Comparison of ENCODE assay signal across 24 cellular contexts in genomic region chr18:1408331-1408835, GRCh38.
DNase-seq lines count a peak whose midpoint lies in the region; ATAC-seq and TF ChIP-seq lines count a peak whose summit lies in the region.
"Had no signal": no experiment of that assay in that cellular context is flagged by ENCODE, and none has a peak within 500 bp of the region (broad histone marks: within the 10 kb centered on the region; RNA-seq: fewer than 3 reads in every experiment).

No MANE protein-coding gene starts in this region.

- no peaks in the 10 kb centered on the region for H3K36me3 Mint-ChIP-seq in nephron progenitor cell (ENCODE audit: low read depth)
- no peaks in the 10 kb centered on the region for H3K36me3 Mint-ChIP-seq in Caco-2 (ENCODE audit: insufficient read depth, unreplicated experiment)
- H3K36me3 Mint-ChIP-seq in GM23338 (ENCODE audit: low read depth), result no peaks in the 10 kb centered on the region
- H3K36me3 Mint-ChIP-seq: activated naive CD4-positive, alpha-beta T cell treated with anti-CD3 and anti-CD28 coated beads, Interleukin-2, amount 10 ng/mL, durations not matched to agents 7 days and 5 days; immature natural killer cell; memory B cell; WTC11 had no signal

- no peak for TF ChIP-seq CTCF in nephron progenitor cell (IDR thresholded peaks at IDR 0.05)
- no peak for TF ChIP-seq CTCF in Caco-2 (IDR thresholded peaks at IDR 0.05; ENCODE audit: insufficient read depth in 1 of 2, low read depth in 1 of 2, low read length in 1 of 2, severe bottlenecking in 1 of 2, unreplicated experiment in 1 of 2)
- no peak for TF ChIP-seq CTCF in GM23338 (conservative IDR thresholded peaks at IDR 0.05; ENCODE audit: low read depth in 2 of 2)

- H3K27me3 Mint-ChIP-seq in nephron progenitor cell (ENCODE audit: low read depth, poor library complexity) (no peaks in the 10 kb centered on the region), Caco-2 (ENCODE audit: insufficient read depth, unreplicated experiment) (peaks cover 6% of the 10 kb centered on the region), GM23338 (ENCODE audit: insufficient read depth, low read depth, poor library complexity) (no peaks in the 10 kb centered on the region)
- H3K27me3 Mint-ChIP-seq: activated naive CD4-positive, alpha-beta T cell treated with anti-CD3 and anti-CD28 coated beads, Interleukin-2, amount 10 ng/mL, durations not matched to agents 7 days and 5 days; memory B cell had no signal

- H2AFZ ChIP-seq in GM23338, result no peak overlapping the region

- no peaks in the 10 kb centered on the region for H3K79me2 ChIP-seq in GM23338 (replicated peaks; ENCODE audit: insufficient read depth)

- peak; percentile 53 for DNase-seq in COR-L47 (lab: John Stamatoyannopoulos, UW)
- peak; percentile 69 for DNase-seq in DMS53 (lab: John Stamatoyannopoulos, UW)
- peak; percentile 53 to 90 for DNase-seq in NCI-H446 (lab: John Stamatoyannopoulos, UW)
- DNase-seq in SK-MEL-5 (ENCODE audit: low read depth, low spot score), result peak; percentile 33
- no peak for DNase-seq in nephron progenitor cell
- DNase-seq in NCI-H1436 treated with DMSO at 0.1 percent for 48 hours (lab: John Stamatoyannopoulos, UW), result no peak
- no peak for DNase-seq in Caco-2
- no peak for DNase-seq in GM23338 (ENCODE audit: low spot score)
- DNase-seq: activated naive CD4-positive, alpha-beta T cell treated with anti-CD3 and anti-CD28 coated beads, Interleukin-2, amount 10 ng/mL, durations not matched to agents 7 days and 5 days; amygdala; colonic mucosa; effector memory CD4-positive, alpha-beta T cell; foreskin melanocyte; H7; immature natural killer cell; NCI-H146; NCI-H526; T-helper 9 cell had no signal

- no peaks in the 10 kb centered on the region for H3K4me1 ChIP-seq in Caco-2
- H3K4me1 ChIP-seq in GM23338 (ENCODE audit: insufficient read depth), result no peaks in the 10 kb centered on the region
- H3K4me1 ChIP-seq: colonic mucosa, tibial nerve had no signal

- no peak overlapping the region for H3K4me3 Mint-ChIP-seq in nephron progenitor cell
- H3K4me3 Mint-ChIP-seq in Caco-2 (ENCODE audit: unreplicated experiment), result no peak overlapping the region
- H3K4me3 Mint-ChIP-seq in GM23338, result no peak overlapping the region
- H3K4me3 Mint-ChIP-seq: activated naive CD4-positive, alpha-beta T cell treated with anti-CD3 and anti-CD28 coated beads, Interleukin-2, amount 10 ng/mL, durations not matched to agents 7 days and 5 days; activated T-helper 1 cell treated with anti-CD3 and anti-CD28 coated beads, Interleukin-12 subunit alpha, Interleukin-12 subunit beta, Interleukin-2, Interleukin-4 antibody, amounts not matched to agents 30 ng/mL and 10 ng/mL and 1 ng/mL, durations not matched to agents 14 hours and 24 hours and 36 hours; immature natural killer cell; memory B cell; WTC11 had no signal

- H3K27me3 ChIP-seq in Caco-2 (replicated peaks; ENCODE audit: control insufficient read depth, insufficient read depth, low read length) (no peaks in the 10 kb centered on the region), GM23338 (ENCODE audit: insufficient read depth) (no peaks in the 10 kb centered on the region)
- H3K27me3 ChIP-seq: colonic mucosa, tibial nerve had no signal

- H3K27ac Mint-ChIP-seq in nephron progenitor cell, result no peak overlapping the region
- H3K27ac Mint-ChIP-seq in Caco-2 (ENCODE audit: unreplicated experiment), result no peak overlapping the region
- H3K27ac Mint-ChIP-seq in GM23338, result no peak overlapping the region
- H3K27ac Mint-ChIP-seq: activated naive CD4-positive, alpha-beta T cell treated with anti-CD3 and anti-CD28 coated beads, Interleukin-2, amount 10 ng/mL, durations not matched to agents 7 days and 5 days; activated T-helper 1 cell treated with anti-CD3 and anti-CD28 coated beads, Interleukin-12 subunit alpha, Interleukin-12 subunit beta, Interleukin-2, Interleukin-4 antibody, amounts not matched to agents 30 ng/mL and 10 ng/mL and 1 ng/mL, durations not matched to agents 14 hours and 24 hours and 36 hours; immature natural killer cell; memory B cell; WTC11 had no signal

- no TSS peak for BruUV-seq in Caco-2 (replicated peaks; lab: Mats Ljungman, UMichigan)

- H3K36me3 ChIP-seq in Caco-2 (ENCODE audit: control insufficient read depth, insufficient read depth, low read length) (no peaks in the 10 kb centered on the region), GM23338 (ENCODE audit: insufficient read depth) (no peaks in the 10 kb centered on the region)
- H3K36me3 ChIP-seq: colonic mucosa, tibial nerve had no signal

- POLR2A ChIA-PET in Caco-2 (lab: Charles Lee), result no interaction called here

- no peaks in the 10 kb centered on the region for H4K20me1 ChIP-seq in GM23338 (replicated peaks; ENCODE audit: insufficient read depth)

- H3K9me2 ChIP-seq in GM23338 (ENCODE audit: insufficient read depth), result no peaks in the 10 kb centered on the region

- no peak overlapping the region for H3K4me3 ChIP-seq in Caco-2 (ENCODE audit: low read depth, low read length)
- H3K4me3 ChIP-seq in GM23338, result no peak overlapping the region
- H3K4me3 ChIP-seq: colonic mucosa, tibial nerve had no signal

- H3K27ac ChIP-seq in GM23338 (ENCODE audit: low read depth), result no peak overlapping the region
- H3K27ac ChIP-seq: colonic mucosa, HL-60, tibial nerve had no signal

- H3K9me3 Mint-ChIP-seq in nephron progenitor cell (no peaks in the 10 kb centered on the region), Caco-2 (ENCODE audit: unreplicated experiment) (no peaks in the 10 kb centered on the region), GM23338 (no peaks in the 10 kb centered on the region)

- in situ Hi-C loops in SK-MEL-5 (cut with HindIII; ENCODE audit: low pct_unique_long_range_greater_than_20kb, low sequenced_read_pairs), result no loop called here

- H3K4me2 ChIP-seq in GM23338, result no peak overlapping the region

- no peaks in the 10 kb centered on the region for H3F3A ChIP-seq in GM23338 (replicated peaks; ENCODE audit: low read depth)

- intact Hi-C loops in Caco-2 (cut with micrococcal nuclease; ENCODE audit: unreplicated experiment), result no loop called here

- no peak for ATAC-seq in GM23338
- ATAC-seq: sciatic nerve, WTC11 had no signal

- CTCF ChIA-PET in Caco-2 (lab: Charles Lee), result no interaction called here

- H3K4me1 Mint-ChIP-seq in nephron progenitor cell (peaks cover 5% of the 10 kb centered on the region), Caco-2 (ENCODE audit: low read depth, unreplicated experiment) (no peaks in the 10 kb centered on the region), GM23338 (no peaks in the 10 kb centered on the region)
- H3K4me1 Mint-ChIP-seq: activated naive CD4-positive, alpha-beta T cell treated with anti-CD3 and anti-CD28 coated beads, Interleukin-2, amount 10 ng/mL, durations not matched to agents 7 days and 5 days; immature natural killer cell; memory B cell; WTC11 had no signal

- no peaks in the 10 kb centered on the region for H3K9me3 ChIP-seq in Caco-2
- H3K9me3 ChIP-seq: colonic mucosa, tibial nerve had no signal

TF ChIP-seq in GM23338, 12 proteins besides CTCF, POLR2A, EP300 and RAD21:
- TF ChIP-seq ETS1 (IDR thresholded peaks at IDR 0.05) (no peak), JUNB (IDR thresholded peaks at IDR 0.05; ENCODE audit: unreplicated experiment) (no peak), ZNF114 (CRISPR knock-in tag; IDR thresholded peaks at IDR 0.05) (no peak), EZH2 (IDR thresholded peaks at IDR 0.05; ENCODE audit: low read depth, unreplicated experiment) (no peak), CREB1 (CRISPR knock-in tag; IDR thresholded peaks at IDR 0.05; ENCODE audit: low read depth) (no peak), EZH2phosphoT487 (IDR thresholded peaks at IDR 0.05; ENCODE audit: unreplicated experiment) (no peak)

Comparison
In these comparisons a context has a peak if more than half of its experiments do, and no peak if none do; other contexts are left out.
1. DNase-seq: peak in COR-L47 (single experiment), DMS53 (single experiment), NCI-H446 (2 of 2) and SK-MEL-5 (single experiment); none in nephron progenitor cell (single experiment), NCI-H1436 treated with DMSO at 0.1 percent for 48 hours (single experiment), Caco-2 (0 of 2) and GM23338 (single experiment).